ENCODE assay signal across 8 cellular contexts in the genomic region with DNA sequence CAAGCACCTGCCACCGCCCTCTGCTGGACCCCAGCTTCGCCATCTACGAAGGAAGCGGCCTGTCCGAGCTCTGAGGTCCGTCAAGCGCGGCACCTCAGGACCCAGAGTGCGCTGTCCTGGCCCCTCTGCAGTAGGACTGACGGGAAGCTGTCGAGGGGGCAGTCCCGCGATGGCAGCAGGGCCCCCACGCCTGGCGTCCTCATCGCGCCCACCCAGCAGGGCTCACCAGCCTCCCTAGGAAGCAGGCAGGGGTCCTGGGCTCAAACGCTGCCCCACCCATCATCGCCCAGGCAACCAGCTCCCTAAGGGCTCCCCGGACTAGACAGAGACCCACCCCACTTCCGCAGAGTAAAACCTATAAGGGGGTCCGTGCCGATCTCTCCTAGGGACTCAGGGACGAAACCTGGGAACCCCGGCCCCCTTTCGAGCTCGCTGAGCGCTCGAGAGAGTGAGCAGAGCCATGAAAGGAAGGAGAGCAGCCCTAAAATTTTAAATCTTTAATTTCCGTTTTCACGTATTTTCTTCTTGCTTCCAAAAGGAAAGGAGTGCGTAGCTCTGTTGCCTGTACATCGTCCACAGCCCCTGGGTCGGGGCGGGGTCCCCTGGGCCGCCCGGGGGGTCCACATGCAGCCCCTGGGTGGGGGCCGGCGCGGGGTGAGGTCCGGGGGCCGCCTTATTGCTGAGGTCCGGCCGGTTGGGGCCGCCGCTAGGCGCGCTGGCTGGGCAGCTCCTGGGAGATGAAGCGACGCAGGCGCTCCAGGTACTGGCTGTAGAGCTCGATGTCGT. TPM values are rescaled to one million over a fixed set of nuclear protein-coding genes. Genes with fewer than 3 reads are reported as not detected.
A peak's percentile ranks its signal among the peaks of the same experiment; 100 is the strongest.
DNase-seq lines count a peak whose midpoint lies in the region; ATAC-seq, FAIRE-seq and TF ChIP-seq lines count a peak whose summit lies in the region.
"Not testable (repeated sequence)": the region's sequence is repeated elsewhere in the genome, so short reads cannot be mapped to it uniquely, and the experiment has no call there.

No MANE protein-coding gene starts in this region.

- DNase-seq in GM12865 (ENCODE audit: low read depth) (peak; percentile 29), kidney (peak; percentile 85)
- DNase-seq in OCI-LY7 (ENCODE audit: low spot score); endothelial cell (ENCODE audit: low spot score); osteocyte (ENCODE audit: extremely low spot score, unreplicated experiment); transverse colon: not testable (repeated sequence)

- H3K4me1 ChIP-seq in OCI-LY7 (ENCODE audit: insufficient read depth, low read length, poor library complexity, severe bottlenecking) (peaks cover 20% of the 10 kb centered on the region), kidney (ENCODE audit: control insufficient read depth in 1 of 2, insufficient read depth in 1 of 2, low read depth in 1 of 2, low read length in 2 of 2) (peaks cover 13 to 29% of the 10 kb centered on the region in 2 donors), transverse colon (peaks cover 15 to 51% (median 32%) of the 10 kb centered on the region in 4 donors)

- not testable (repeated sequence) for H3K27me3 Mint-ChIP-seq in activated naive CD4-positive, alpha-beta T cell treated with anti-CD3 and anti-CD28 coated beads, Interleukin-2, amount 50 U/mL, for 24 hours; osteocyte (ENCODE audit: unreplicated experiment)
- H3K27me3 Mint-ChIP-seq in endothelial cell (ENCODE audit: unreplicated experiment) = peaks cover 27% of the 10 kb centered on the region

- ATAC-seq in HG02938 (IDR thresholded peaks at IDR 0.05; ENCODE audit: unreplicated experiment) = peak; percentile 10

- peak overlapping the region; percentile 62 for H3K27ac ChIP-seq in OCI-LY7 (ENCODE audit: low read depth, low read length, poor library complexity, severe bottlenecking)
- H3K27ac ChIP-seq in kidney (ENCODE audit: low read depth in 2 of 2, low read length in 2 of 2) = peak overlapping the region; percentile 87 to 89
- H3K27ac ChIP-seq in transverse colon = peak overlapping the region; percentile 93 to 97 (median 95)

- not testable (repeated sequence) for H2AFZ ChIP-seq in OCI-LY7 (ENCODE audit: low read length)

- not testable (repeated sequence) for FAIRE-seq in kidney (lab: Jason Lieb, UNC)

- H3K36me3 ChIP-seq in OCI-LY7 (ENCODE audit: insufficient read depth, low read length) = peaks cover 36% of the 10 kb centered on the region
- H3K36me3 ChIP-seq in kidney (ENCODE audit: control insufficient read depth in 1 of 2, insufficient read depth in 2 of 2, low read length in 2 of 2); transverse colon: not testable (repeated sequence)

- not testable (repeated sequence) for H3K9me2 ChIP-seq in OCI-LY7 (ENCODE audit: insufficient read depth, low read length)

- not testable (repeated sequence) for TF ChIP-seq EP300 in transverse colon (IDR thresholded peaks at IDR 0.05; ENCODE audit: low read depth)

- peak overlapping the region; percentile 86 for H3K27ac Mint-ChIP-seq in activated naive CD4-positive, alpha-beta T cell treated with anti-CD3 and anti-CD28 coated beads, Interleukin-2, amount 50 U/mL, for 24 hours
- H3K27ac Mint-ChIP-seq in endothelial cell (ENCODE audit: unreplicated experiment) = peak overlapping the region; percentile 74
- peak overlapping the region; percentile 91 for H3K27ac Mint-ChIP-seq in osteocyte (ENCODE audit: unreplicated experiment)

- H3K9ac ChIP-seq in kidney (ENCODE audit: low read length in 2 of 2) = peak overlapping the region; percentile 52 to 66

- H3K4me2 ChIP-seq in OCI-LY7 (ENCODE audit: low read length) = peak overlapping the region; percentile 81

- POLR2A ChIA-PET in OCI-LY7 (lab: Charles Lee) = interaction anchor here (0.6 to 1.2 kb wide), 4 partner anchors 20 to 1084 kb away, joined by 3 to 6 read pairs (median 5); no protein-coding TSS in a partner anchor

- intact Hi-C loops in OCI-LY7 (cut with micrococcal nuclease; ENCODE audit: unreplicated experiment); kidney (cut with DNase I); transverse colon (cut with DNase I; ENCODE audit: low total_unique reads): not testable (repeated sequence)

- in situ Hi-C loops in transverse colon (cut with MboI; ENCODE audit: low pct_ligation_motif_present in 1 of 4, low pct_unique_long_range_greater_than_20kb in 1 of 4, low sequenced_read_pairs in 3 of 4) = not testable (repeated sequence)

- peaks cover 14% of the 10 kb centered on the region for H3K4me1 Mint-ChIP-seq in activated naive CD4-positive, alpha-beta T cell treated with anti-CD3 and anti-CD28 coated beads, Interleukin-2, amount 50 U/mL, for 24 hours
- H3K4me1 Mint-ChIP-seq in endothelial cell (ENCODE audit: unreplicated experiment) = peaks cover 16% of the 10 kb centered on the region
- peaks cover 22% of the 10 kb centered on the region for H3K4me1 Mint-ChIP-seq in osteocyte (ENCODE audit: unreplicated experiment)

- H4K20me1 ChIP-seq in OCI-LY7 (ENCODE audit: insufficient read depth, low read length) = peaks cover 13% of the 10 kb centered on the region

- peaks cover 40% of the 10 kb centered on the region for H3K79me2 ChIP-seq in OCI-LY7 (ENCODE audit: insufficient read depth, low read depth, low read length)

- not testable (repeated sequence) for H3K9me3 Mint-ChIP-seq in activated naive CD4-positive, alpha-beta T cell treated with anti-CD3 and anti-CD28 coated beads, Interleukin-2, amount 50 U/mL, for 24 hours; endothelial cell (ENCODE audit: unreplicated experiment); osteocyte (ENCODE audit: unreplicated experiment)

- BruUV-seq in OCI-LY7 (replicated peaks; lab: Mats Ljungman, UMichigan) = not testable (repeated sequence)

- TF ChIP-seq CTCF in GM12865 (IDR thresholded peaks at IDR 0.05; ENCODE audit: insufficient read depth, low read depth, low read length, missing control alignments); OCI-LY7 (conservative IDR thresholded peaks at IDR 0.05; ENCODE audit: low read length); kidney (IDR thresholded peaks at IDR 0.05; ENCODE audit: borderline replicate concordance, extremely low read depth, insufficient read depth); osteocyte (IDR thresholded peaks at IDR 0.05); transverse colon (IDR thresholded peaks at IDR 0.05): not testable (repeated sequence)
- TF ChIP-seq CTCF in endothelial cell (IDR thresholded peaks at IDR 0.05; ENCODE audit: unreplicated experiment) = peak; percentile 5

- WGBS in transverse colon (ENCODE audit: low coverage in 1 of 2), 2 donors = 25 to 35% methylated on average over 9 to 35 of the region's 53 CpGs

- not testable (repeated sequence) for H3K27me3 ChIP-seq in transverse colon

- H3K4me3 ChIP-seq in GM12865 (ENCODE audit: low read depth, low read length) (peak overlapping the region; percentile 97), OCI-LY7 (ENCODE audit: low read depth, low read length, poor library complexity, severe bottlenecking) (peak overlapping the region; percentile 100), kidney (ENCODE audit: low read length in 2 of 2) (peak overlapping the region; percentile 52 to 81), transverse colon (peak overlapping the region; percentile 69 to 98 (median 80))

- TF ChIP-seq POLR2A in transverse colon (IDR thresholded peaks at IDR 0.05) = not testable (repeated sequence)

- H3K9me3 ChIP-seq in OCI-LY7 (ENCODE audit: low read length); kidney (ENCODE audit: control insufficient read depth in 1 of 2, low read length in 2 of 2); transverse colon: not testable (repeated sequence)

- not testable (repeated sequence) for H3K36me3 Mint-ChIP-seq in activated naive CD4-positive, alpha-beta T cell treated with anti-CD3 and anti-CD28 coated beads, Interleukin-2, amount 50 U/mL, for 24 hours; endothelial cell (ENCODE audit: low read depth, unreplicated experiment); osteocyte (ENCODE audit: unreplicated experiment)

- CTCF ChIA-PET in OCI-LY7 (lab: Charles Lee; ENCODE audit: unreplicated experiment) = interaction anchor here (1.4 kb wide), 1 partner anchor 12 kb away, joined by 12 read pairs; no protein-coding TSS in a partner anchor

- peak overlapping the region; percentile 98 for H3K4me3 Mint-ChIP-seq in activated naive CD4-positive, alpha-beta T cell treated with anti-CD3 and anti-CD28 coated beads, Interleukin-2, amount 50 U/mL, for 24 hours
- peak overlapping the region; percentile 90 for H3K4me3 Mint-ChIP-seq in endothelial cell (ENCODE audit: unreplicated experiment)
- peak overlapping the region; percentile 97 for H3K4me3 Mint-ChIP-seq in osteocyte (ENCODE audit: unreplicated experiment)

RNA-seq across cellular contexts. Expression of gene ABHD17A, which starts 8.6 kb away (rescaled TPM):
- 98.7 and 130 TPM in 2 replicates for total RNA-seq in OCI-LY7 (2014; rRNA removed; shearing (Covaris generic))
- total RNA-seq in OCI-LY7 (2022) (64.2 and 71.3 TPM in 2 replicates), endothelial cell (ENCODE audit: unreplicated experiment) (283 TPM), kidney (63.8 TPM), osteocyte (63.4 and 64.0 TPM in 2 replicates), transverse colon (100 to 1,000 TPM in 3 of 4 donors, 10 to 100 TPM in 1; 90.0 to 179 (median 140) TPM)
- polyA plus RNA-seq in kidney (ENCODE audit: insufficient read depth, low read depth, low replicate concordance) = 65.1 TPM

RNA-seq across cellular contexts. Expression of gene KLF16, which starts 13.3 kb away (rescaled TPM):
- total RNA-seq in OCI-LY7 (2014; rRNA removed; shearing (Covaris generic)) = 9.4 and 9.6 TPM in 2 replicates
- total RNA-seq in OCI-LY7 (2022) (39.1 and 44.4 TPM in 2 replicates), endothelial cell (ENCODE audit: unreplicated experiment) (19.9 TPM), kidney (22.2 TPM), osteocyte (25.1 and 26.3 TPM in 2 replicates), transverse colon (10 to 100 TPM in 3 of 4 donors, 1 to 10 TPM in 1; 9.0 to 18.3 (median 11.6) TPM)
- 10.4 TPM for polyA plus RNA-seq in kidney (ENCODE audit: insufficient read depth, low read depth, low replicate concordance)

RNA-seq across cellular contexts. Expression of gene REXO1, which starts 28.4 kb away (rescaled TPM):
- 13.9 and 24.0 TPM in 2 replicates for total RNA-seq in OCI-LY7 (2014; rRNA removed; shearing (Covaris generic))
- 52.8 and 54.9 TPM in 2 replicates for total RNA-seq in OCI-LY7 (2022)
- total RNA-seq in endothelial cell (ENCODE audit: unreplicated experiment) = 48.1 TPM
- total RNA-seq in kidney = 36.8 TPM
- polyA plus RNA-seq in kidney (ENCODE audit: insufficient read depth, low read depth, low replicate concordance) = 12.1 TPM
- total RNA-seq in osteocyte = 29.8 and 39.3 TPM in 2 replicates
- 10 to 100 TPM; 36.0 to 95.0 (median 56.3) TPM for total RNA-seq in transverse colon

RNA-seq across cellular contexts. Expression of gene ADAT3, which starts 28.5 kb away (rescaled TPM):
- total RNA-seq in OCI-LY7 (2014; rRNA removed; shearing (Covaris generic)) = 5.6 and 7.9 TPM in 2 replicates
- 13.1 and 16.4 TPM in 2 replicates for total RNA-seq in OCI-LY7 (2022)
- 10.5 TPM for total RNA-seq in endothelial cell (ENCODE audit: unreplicated experiment)
- total RNA-seq in kidney = 10.3 TPM
- 6.1 TPM for polyA plus RNA-seq in kidney (ENCODE audit: insufficient read depth, low read depth, low replicate concordance)
- 6.8 and 7.4 TPM in 2 replicates for total RNA-seq in osteocyte
- total RNA-seq in transverse colon = 10 to 100 TPM; 18.7 to 73.2 (median 30.3) TPM

RNA-seq across cellular contexts. Expression of gene SCAMP4, which starts 28.5 kb away (rescaled TPM):
- total RNA-seq in OCI-LY7 (2014; rRNA removed; shearing (Covaris generic)) = 13.4 and 21.3 TPM in 2 replicates
- total RNA-seq in OCI-LY7 (2022) (46.4 and 49.9 TPM in 2 replicates), endothelial cell (ENCODE audit: unreplicated experiment) (71.8 TPM), kidney (90.1 TPM), osteocyte (75.8 and 79.4 TPM in 2 replicates), transverse colon (100 to 1,000 TPM in 1 of 4 donors, 10 to 100 TPM in 3; 25.1 to 119 (median 86.6) TPM)
- 49.5 TPM for polyA plus RNA-seq in kidney (ENCODE audit: insufficient read depth, low read depth, low replicate concordance)
